Comparison of ENCODE assay signal across 1 cellular context in the genomic region with DNA sequence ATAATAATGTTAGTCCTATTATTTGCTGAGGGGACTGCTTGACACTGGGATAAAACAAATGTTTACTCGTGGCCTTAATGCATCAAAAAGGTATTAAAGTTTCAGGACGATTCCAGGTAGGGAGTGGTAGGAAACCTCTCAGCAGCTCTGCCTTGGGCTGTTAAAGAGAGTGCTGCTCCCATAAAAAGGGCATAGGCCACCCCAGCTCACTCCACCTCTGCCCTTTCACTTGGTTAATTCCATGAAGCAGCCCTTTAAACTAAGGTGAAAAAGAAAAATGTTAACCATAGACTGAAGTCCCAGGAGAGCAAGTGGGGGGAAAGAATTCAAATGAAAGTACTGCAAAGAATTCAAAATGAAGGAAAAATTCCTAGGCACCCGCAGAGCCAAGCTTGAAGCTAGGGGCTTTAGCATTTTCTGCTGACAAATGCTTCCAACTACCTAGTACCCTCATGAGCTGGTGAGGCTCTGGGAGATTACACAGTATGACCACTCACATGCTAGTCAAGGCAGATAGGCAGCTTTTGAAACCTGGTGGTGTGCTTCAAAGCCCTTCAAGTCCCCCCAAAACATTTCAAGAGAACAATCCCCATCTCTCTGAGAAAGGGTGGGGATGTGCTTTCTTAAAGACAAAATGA.
TF ChIP-seq lines count a peak whose summit lies in the region.

No MANE protein-coding gene starts in this region.

TF ChIP-seq in GM23338, 12 proteins besides CTCF, POLR2A, EP300 and RAD21 (continued from another document):
- TF ChIP-seq ZNF462 (CRISPR knock-in tag; IDR thresholded peaks at IDR 0.05): no peak
- TF ChIP-seq REST (IDR thresholded peaks at IDR 0.05; ENCODE audit: unreplicated experiment): no peak
- TF ChIP-seq EZH2 (IDR thresholded peaks at IDR 0.05; ENCODE audit: low read depth, unreplicated experiment): no peak
- TF ChIP-seq JUNB (IDR thresholded peaks at IDR 0.05; ENCODE audit: unreplicated experiment): no peak
- TF ChIP-seq ZNF331 (CRISPR knock-in tag; IDR thresholded peaks at IDR 0.05; ENCODE audit: low read depth): no peak
- no peak for TF ChIP-seq NANOG (IDR thresholded peaks at IDR 0.05; ENCODE audit: borderline replicate concordance)
TF ChIP-seq in GM23338: peak in this region for 0.
